In genomic region chr2:101697124-101697793, GRCh38 we compare ENCODE assay signal across 1 cellular context.
A peak's percentile ranks its signal among the peaks of the same experiment; 100 is the strongest.
TF ChIP-seq lines count a peak whose summit lies in the region.

MAP4K4 (plus strand) TSS chr2:101697707; CDS start chr2:101698081, 374 bp downstream.

TF ChIP-seq in K562, 482 proteins besides CTCF, POLR2A, EP300 and RAD21 (continued from another document and continues in another):
- TF ChIP-seq, protein P1, sequence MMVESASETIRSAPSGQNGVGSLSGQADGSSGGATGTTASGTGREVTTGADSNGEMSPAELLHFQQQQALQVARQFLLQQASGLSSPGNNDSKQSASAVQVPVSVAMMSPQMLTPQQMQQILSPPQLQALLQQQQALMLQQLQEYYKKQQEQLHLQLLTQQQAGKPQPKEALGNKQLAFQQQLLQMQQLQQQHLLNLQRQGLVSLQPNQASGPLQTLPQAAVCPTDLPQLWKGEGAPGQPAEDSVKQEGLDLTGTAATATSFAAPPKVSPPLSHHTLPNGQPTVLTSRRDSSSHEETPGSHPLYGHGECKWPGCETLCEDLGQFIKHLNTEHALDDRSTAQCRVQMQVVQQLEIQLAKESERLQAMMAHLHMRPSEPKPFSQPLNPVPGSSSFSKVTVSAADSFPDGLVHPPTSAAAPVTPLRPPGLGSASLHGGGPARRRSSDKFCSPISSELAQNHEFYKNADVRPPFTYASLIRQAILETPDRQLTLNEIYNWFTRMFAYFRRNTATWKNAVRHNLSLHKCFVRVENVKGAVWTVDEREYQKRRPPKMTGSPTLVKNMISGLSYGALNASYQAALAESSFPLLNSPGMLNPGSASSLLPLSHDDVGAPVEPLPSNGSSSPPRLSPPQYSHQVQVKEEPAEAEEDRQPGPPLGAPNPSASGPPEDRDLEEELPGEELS (CRISPR knock-in tag; IDR thresholded peaks at IDR 0.05; ENCODE audit: borderline replicate concordance): no peak
- 0 out of 4 replicates have a peak, but pooled peaks of 1 of the 2 experiments have one; percentile 17 for TF ChIP-seq SIN3A (IDR thresholded peaks at IDR 0.05; ENCODE audit: borderline replicate concordance in 2 of 2, control insufficient read depth in 1 of 2, low read depth in 2 of 2, low read length in 2 of 2)
- TF ChIP-seq, protein P2, sequence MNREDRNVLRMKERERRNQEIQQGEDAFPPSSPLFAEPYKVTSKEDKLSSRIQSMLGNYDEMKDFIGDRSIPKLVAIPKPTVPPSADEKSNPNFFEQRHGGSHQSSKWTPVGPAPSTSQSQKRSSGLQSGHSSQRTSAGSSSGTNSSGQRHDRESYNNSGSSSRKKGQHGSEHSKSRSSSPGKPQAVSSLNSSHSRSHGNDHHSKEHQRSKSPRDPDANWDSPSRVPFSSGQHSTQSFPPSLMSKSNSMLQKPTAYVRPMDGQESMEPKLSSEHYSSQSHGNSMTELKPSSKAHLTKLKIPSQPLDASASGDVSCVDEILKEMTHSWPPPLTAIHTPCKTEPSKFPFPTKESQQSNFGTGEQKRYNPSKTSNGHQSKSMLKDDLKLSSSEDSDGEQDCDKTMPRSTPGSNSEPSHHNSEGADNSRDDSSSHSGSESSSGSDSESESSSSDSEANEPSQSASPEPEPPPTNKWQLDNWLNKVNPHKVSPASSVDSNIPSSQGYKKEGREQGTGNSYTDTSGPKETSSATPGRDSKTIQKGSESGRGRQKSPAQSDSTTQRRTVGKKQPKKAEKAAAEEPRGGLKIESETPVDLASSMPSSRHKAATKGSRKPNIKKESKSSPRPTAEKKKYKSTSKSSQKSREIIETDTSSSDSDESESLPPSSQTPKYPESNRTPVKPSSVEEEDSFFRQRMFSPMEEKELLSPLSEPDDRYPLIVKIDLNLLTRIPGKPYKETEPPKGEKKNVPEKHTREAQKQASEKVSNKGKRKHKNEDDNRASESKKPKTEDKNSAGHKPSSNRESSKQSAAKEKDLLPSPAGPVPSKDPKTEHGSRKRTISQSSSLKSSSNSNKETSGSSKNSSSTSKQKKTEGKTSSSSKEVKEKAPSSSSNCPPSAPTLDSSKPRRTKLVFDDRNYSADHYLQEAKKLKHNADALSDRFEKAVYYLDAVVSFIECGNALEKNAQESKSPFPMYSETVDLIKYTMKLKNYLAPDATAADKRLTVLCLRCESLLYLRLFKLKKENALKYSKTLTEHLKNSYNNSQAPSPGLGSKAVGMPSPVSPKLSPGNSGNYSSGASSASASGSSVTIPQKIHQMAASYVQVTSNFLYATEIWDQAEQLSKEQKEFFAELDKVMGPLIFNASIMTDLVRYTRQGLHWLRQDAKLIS (CRISPR knock-in tag; IDR thresholded peaks at IDR 0.05): no peak
- TF ChIP-seq EGR1 (conservative IDR thresholded peaks at IDR 0.05): peak; percentile 82
- TF ChIP-seq MNT (conservative IDR thresholded peaks at IDR 0.05): peak in 1 of 2 experiments; percentile 30; a peak in 1 of 4 replicates
- TF ChIP-seq ETV6 (IDR thresholded peaks at IDR 0.05; ENCODE audit: borderline replicate concordance in 1 of 2, low read depth in 2 of 2, low read length in 1 of 2): 0 out of 4 replicates have a peak, but pooled peaks of 1 of the 2 experiments have one; percentile 45
- TF ChIP-seq ETV6 (CRISPR knock-in tag; IDR thresholded peaks at IDR 0.05; ENCODE audit: borderline replicate concordance): no peak
- TF ChIP-seq CBX1 (IDR thresholded peaks at IDR 0.05; ENCODE audit: low read depth): 0 out of 2 replicates have a peak, but pooled peaks have one; percentile 46
- TF ChIP-seq, protein P3, sequence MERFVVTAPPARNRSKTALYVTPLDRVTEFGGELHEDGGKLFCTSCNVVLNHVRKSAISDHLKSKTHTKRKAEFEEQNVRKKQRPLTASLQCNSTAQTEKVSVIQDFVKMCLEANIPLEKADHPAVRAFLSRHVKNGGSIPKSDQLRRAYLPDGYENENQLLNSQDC (CRISPR knock-in tag; IDR thresholded peaks at IDR 0.05): no peak
- no peak for TF ChIP-seq ZNF140 (CRISPR knock-in tag; IDR thresholded peaks at IDR 0.05)
- TF ChIP-seq POLR2G (IDR thresholded peaks at IDR 0.05; ENCODE audit: low read depth, low read length): peak; percentile 98
- peak; percentile 68 to 71; a peak in 3 of 4 replicates for TF ChIP-seq NONO (IDR thresholded peaks at IDR 0.05; ENCODE audit: low read depth in 2 of 2, low read length in 1 of 2)
- TF ChIP-seq ZNF79 (CRISPR knock-in tag; IDR thresholded peaks at IDR 0.05; ENCODE audit: low read depth): no peak
- peak; percentile 46; the same call in 1 of the 2 replicates for TF ChIP-seq FOSL1 (tag; conservative IDR thresholded peaks at IDR 0.05)
- TF ChIP-seq TEAD4 (IDR thresholded peaks at IDR 0.05; ENCODE audit: low read length): 0 out of 2 replicates have a peak, but pooled peaks have one; percentile 11
- no peak for TF ChIP-seq TEAD4 (CRISPR knock-in tag; IDR thresholded peaks at IDR 0.05; ENCODE audit: borderline replicate concordance)
- TF ChIP-seq ZNF239 (CRISPR knock-in tag; IDR thresholded peaks at IDR 0.05): no peak
- TF ChIP-seq, protein P4, sequence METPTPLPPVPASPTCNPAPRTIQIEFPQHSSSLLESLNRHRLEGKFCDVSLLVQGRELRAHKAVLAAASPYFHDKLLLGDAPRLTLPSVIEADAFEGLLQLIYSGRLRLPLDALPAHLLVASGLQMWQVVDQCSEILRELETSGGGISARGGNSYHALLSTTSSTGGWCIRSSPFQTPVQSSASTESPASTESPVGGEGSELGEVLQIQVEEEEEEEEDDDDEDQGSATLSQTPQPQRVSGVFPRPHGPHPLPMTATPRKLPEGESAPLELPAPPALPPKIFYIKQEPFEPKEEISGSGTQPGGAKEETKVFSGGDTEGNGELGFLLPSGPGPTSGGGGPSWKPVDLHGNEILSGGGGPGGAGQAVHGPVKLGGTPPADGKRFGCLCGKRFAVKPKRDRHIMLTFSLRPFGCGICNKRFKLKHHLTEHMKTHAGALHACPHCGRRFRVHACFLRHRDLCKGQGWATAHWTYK (CRISPR knock-in tag; IDR thresholded peaks at IDR 0.05): peak; percentile 38; the same call in 1 of the 2 replicates
- TF ChIP-seq NFIX (CRISPR knock-in tag; IDR thresholded peaks at IDR 0.05; ENCODE audit: low read depth): no peak
- no peak for TF ChIP-seq CBX8 (IDR thresholded peaks at IDR 0.05; ENCODE audit: borderline replicate concordance, extremely low read depth, low read depth, low read length, poor library complexity, severe bottlenecking)
- no peak; the same call in 1 of the 2 replicates for TF ChIP-seq NR4A1 (CRISPR knock-in tag; IDR thresholded peaks at IDR 0.05)
- peak; percentile 65 for TF ChIP-seq NR4A1 (tag; IDR thresholded peaks at IDR 0.05)
- TF ChIP-seq CBFB (CRISPR knock-in tag; IDR thresholded peaks at IDR 0.05): no peak
- TF ChIP-seq, protein P5, sequence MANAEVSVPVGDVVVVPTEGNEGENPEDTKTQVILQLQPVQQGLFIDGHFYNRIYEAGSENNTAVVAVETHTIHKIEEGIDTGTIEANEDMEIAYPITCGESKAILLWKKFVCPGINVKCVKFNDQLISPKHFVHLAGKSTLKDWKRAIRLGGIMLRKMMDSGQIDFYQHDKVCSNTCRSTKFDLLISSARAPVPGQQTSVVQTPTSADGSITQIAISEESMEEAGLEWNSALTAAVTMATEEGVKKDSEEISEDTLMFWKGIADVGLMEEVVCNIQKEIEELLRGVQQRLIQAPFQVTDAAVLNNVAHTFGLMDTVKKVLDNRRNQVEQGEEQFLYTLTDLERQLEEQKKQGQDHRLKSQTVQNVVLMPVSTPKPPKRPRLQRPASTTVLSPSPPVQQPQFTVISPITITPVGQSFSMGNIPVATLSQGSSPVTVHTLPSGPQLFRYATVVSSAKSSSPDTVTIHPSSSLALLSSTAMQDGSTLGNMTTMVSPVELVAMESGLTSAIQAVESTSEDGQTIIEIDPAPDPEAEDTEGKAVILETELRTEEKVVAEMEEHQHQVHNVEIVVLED (CRISPR knock-in tag; IDR thresholded peaks at IDR 0.05): peak; percentile 40; the same call in 1 of the 2 replicates
- TF ChIP-seq HDAC8 (tag; IDR thresholded peaks at IDR 0.05): peak; percentile 55; the same call in 1 of the 2 replicates
- TF ChIP-seq CTBP1 (IDR thresholded peaks at IDR 0.05; ENCODE audit: borderline replicate concordance): peak; percentile 89
- TF ChIP-seq PCBP1 (IDR thresholded peaks at IDR 0.05; ENCODE audit: low read depth, low read length, poor library complexity, severe bottlenecking): peak; percentile 76
- TF ChIP-seq ZNF445 (CRISPR knock-in tag; IDR thresholded peaks at IDR 0.05; ENCODE audit: low read depth): no peak
- no peak for TF ChIP-seq ZNF586 (CRISPR knock-in tag; conservative IDR thresholded peaks at IDR 0.05)
- TF ChIP-seq ARID3B (CRISPR knock-in tag; IDR thresholded peaks at IDR 0.05; ENCODE audit: borderline replicate concordance): no peak
- 0 out of 2 replicates have a peak, but pooled peaks have one; percentile 43 for TF ChIP-seq ZNF766 (CRISPR knock-in tag; conservative IDR thresholded peaks at IDR 0.05)
- no peak for TF ChIP-seq ZFP1 (CRISPR knock-in tag; IDR thresholded peaks at IDR 0.05)
- peak; percentile 50; the same call in 1 of the 2 replicates for TF ChIP-seq ATF7 (IDR thresholded peaks at IDR 0.05)
- TF ChIP-seq, protein P6, sequence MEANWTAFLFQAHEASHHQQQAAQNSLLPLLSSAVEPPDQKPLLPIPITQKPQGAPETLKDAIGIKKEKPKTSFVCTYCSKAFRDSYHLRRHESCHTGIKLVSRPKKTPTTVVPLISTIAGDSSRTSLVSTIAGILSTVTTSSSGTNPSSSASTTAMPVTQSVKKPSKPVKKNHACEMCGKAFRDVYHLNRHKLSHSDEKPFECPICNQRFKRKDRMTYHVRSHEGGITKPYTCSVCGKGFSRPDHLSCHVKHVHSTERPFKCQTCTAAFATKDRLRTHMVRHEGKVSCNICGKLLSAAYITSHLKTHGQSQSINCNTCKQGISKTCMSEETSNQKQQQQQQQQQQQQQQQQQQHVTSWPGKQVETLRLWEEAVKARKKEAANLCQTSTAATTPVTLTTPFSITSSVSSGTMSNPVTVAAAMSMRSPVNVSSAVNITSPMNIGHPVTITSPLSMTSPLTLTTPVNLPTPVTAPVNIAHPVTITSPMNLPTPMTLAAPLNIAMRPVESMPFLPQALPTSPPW (CRISPR knock-in tag; IDR thresholded peaks at IDR 0.05): peak; percentile 92
- TF ChIP-seq ZNF76 (CRISPR knock-in tag; IDR thresholded peaks at IDR 0.05; ENCODE audit: borderline replicate concordance): 0 out of 2 replicates have a peak, but pooled peaks have one; percentile 63
- peak; percentile 77; the same call in 1 of the 2 replicates for TF ChIP-seq RB1 (IDR thresholded peaks at IDR 0.05; ENCODE audit: low read depth)
- TF ChIP-seq HCFC1 (IDR thresholded peaks at IDR 0.05; ENCODE audit: low read depth, low read length): peak; percentile 40
- TF ChIP-seq GTF2E2 (tag; IDR thresholded peaks at IDR 0.05): 0 out of 2 replicates have a peak, but pooled peaks have one; percentile 9
- TF ChIP-seq, protein P7, sequence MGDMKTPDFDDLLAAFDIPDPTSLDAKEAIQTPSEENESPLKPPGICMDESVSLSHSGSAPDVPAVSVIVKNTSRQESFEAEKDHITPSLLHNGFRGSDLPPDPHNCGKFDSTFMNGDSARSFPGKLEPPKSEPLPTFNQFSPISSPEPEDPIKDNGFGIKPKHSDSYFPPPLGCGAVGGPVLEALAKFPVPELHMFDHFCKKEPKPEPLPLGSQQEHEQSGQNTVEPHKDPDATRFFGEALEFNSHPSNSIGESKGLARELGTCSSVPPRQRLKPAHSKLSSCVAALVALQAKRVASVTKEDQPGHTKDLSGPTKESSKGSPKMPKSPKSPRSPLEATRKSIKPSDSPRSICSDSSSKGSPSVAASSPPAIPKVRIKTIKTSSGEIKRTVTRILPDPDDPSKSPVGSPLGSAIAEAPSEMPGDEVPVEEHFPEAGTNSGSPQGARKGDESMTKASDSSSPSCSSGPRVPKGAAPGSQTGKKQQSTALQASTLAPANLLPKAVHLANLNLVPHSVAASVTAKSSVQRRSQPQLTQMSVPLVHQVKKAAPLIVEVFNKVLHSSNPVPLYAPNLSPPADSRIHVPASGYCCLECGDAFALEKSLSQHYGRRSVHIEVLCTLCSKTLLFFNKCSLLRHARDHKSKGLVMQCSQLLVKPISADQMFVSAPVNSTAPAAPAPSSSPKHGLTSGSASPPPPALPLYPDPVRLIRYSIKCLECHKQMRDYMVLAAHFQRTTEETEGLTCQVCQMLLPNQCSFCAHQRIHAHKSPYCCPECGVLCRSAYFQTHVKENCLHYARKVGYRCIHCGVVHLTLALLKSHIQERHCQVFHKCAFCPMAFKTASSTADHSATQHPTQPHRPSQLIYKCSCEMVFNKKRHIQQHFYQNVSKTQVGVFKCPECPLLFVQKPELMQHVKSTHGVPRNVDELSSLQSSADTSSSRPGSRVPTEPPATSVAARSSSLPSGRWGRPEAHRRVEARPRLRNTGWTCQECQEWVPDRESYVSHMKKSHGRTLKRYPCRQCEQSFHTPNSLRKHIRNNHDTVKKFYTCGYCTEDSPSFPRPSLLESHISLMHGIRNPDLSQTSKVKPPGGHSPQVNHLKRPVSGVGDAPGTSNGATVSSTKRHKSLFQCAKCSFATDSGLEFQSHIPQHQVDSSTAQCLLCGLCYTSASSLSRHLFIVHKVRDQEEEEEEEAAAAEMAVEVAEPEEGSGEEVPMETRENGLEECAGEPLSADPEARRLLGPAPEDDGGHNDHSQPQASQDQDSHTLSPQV (IDR thresholded peaks at IDR 0.05): peak; percentile 80
- TF ChIP-seq ZBTB1 (CRISPR knock-in tag; IDR thresholded peaks at IDR 0.05; ENCODE audit: borderline replicate concordance, low read depth): no peak
- TF ChIP-seq, protein P8, sequence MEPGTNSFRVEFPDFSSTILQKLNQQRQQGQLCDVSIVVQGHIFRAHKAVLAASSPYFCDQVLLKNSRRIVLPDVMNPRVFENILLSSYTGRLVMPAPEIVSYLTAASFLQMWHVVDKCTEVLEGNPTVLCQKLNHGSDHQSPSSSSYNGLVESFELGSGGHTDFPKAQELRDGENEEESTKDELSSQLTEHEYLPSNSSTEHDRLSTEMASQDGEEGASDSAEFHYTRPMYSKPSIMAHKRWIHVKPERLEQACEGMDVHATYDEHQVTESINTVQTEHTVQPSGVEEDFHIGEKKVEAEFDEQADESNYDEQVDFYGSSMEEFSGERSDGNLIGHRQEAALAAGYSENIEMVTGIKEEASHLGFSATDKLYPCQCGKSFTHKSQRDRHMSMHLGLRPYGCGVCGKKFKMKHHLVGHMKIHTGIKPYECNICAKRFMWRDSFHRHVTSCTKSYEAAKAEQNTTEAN (CRISPR knock-in tag; IDR thresholded peaks at IDR 0.05): no peak
